25 cellular contexts compared by ENCODE assay signal in genomic region chr2:224379210-224379609, GRCh38. TPM values are rescaled to one million over a fixed set of nuclear protein-coding genes. Genes with fewer than 3 reads are reported as not detected.
"Had no signal": no experiment of that assay in that cellular context is flagged by ENCODE, and none has a peak within 500 bp of the region (broad histone marks: within the 10 kb centered on the region; RNA-seq: fewer than 3 reads in every experiment).

No MANE protein-coding gene starts in this region.

- H3K27ac ChIP-seq: colonic mucosa, esophagus squamous epithelium, psoas muscle, transverse colon, upper lobe of right lung, uterus had no signal

- H3K36me3 ChIP-seq: colonic mucosa, esophagus squamous epithelium, transverse colon, upper lobe of right lung, uterus had no signal

- DNase-seq: colonic mucosa; effector CD8-positive, alpha-beta T cell; endodermal cell; erythroblast; esophagus squamous epithelium; hypothalamus; immature natural killer cell; islet precursor cell; kidney glomerular epithelial cell; left colon; naive B cell; psoas muscle; stimulated activated CD4-positive, alpha-beta T cell treated with anti-CD3 and anti-CD28 coated beads, Interleukin-15, amount 100 ng/mL, for 24 hours; stimulated activated CD4-positive, alpha-beta T cell treated with anti-CD3 and anti-CD28 coated beads, Interleukin-2, amount 100 ng/mL, for 48 hours; stimulated activated naive B cell treated with anti-CD40 and anti-IgM and Interleukin-4, amounts not matched to agents 10 μg/mL and 1 μg/mL and 100 μg/mL, for 72 hours; transverse colon; upper lobe of right lung; uterus had no signal

- H3K4me1 ChIP-seq: colonic mucosa, transverse colon, uterus had no signal

- ATAC-seq: left colon; natural killer cell treated with Interleukin-12 subunit alpha and Interleukin-12 subunit beta and Interleukin-15 and Interleukin-18, amount 100 ng/mL, for 72 hours; psoas muscle; stimulated activated naive B cell treated with anti-CD40 and anti-IgM and Interleukin-4, amounts not matched to agents 10 μg/mL and 1 μg/mL and 100 μg/mL, for 72 hours; upper lobe of right lung had no signal

- H3K27me3 ChIP-seq: colonic mucosa, esophagus squamous epithelium, transverse colon, upper lobe of right lung, uterus had no signal

- H3K9me3 ChIP-seq: colonic mucosa, esophagus squamous epithelium, psoas muscle, transverse colon, upper lobe of right lung, uterus had no signal

- FAIRE-seq: frontal cortex had no signal

- H3K4me3 ChIP-seq: colonic mucosa, esophagus squamous epithelium, lung, psoas muscle, skin epidermis, transverse colon, upper lobe of right lung, uterus had no signal

RNA-seq across cellular contexts. Expression of gene FAM124B, which starts 22.7 kb away (rescaled TPM):
- total RNA-seq: chondrocyte, neural crest cell, osteoblast had no signal
